10 cellular contexts compared by ENCODE assay signal in the genomic region with DNA sequence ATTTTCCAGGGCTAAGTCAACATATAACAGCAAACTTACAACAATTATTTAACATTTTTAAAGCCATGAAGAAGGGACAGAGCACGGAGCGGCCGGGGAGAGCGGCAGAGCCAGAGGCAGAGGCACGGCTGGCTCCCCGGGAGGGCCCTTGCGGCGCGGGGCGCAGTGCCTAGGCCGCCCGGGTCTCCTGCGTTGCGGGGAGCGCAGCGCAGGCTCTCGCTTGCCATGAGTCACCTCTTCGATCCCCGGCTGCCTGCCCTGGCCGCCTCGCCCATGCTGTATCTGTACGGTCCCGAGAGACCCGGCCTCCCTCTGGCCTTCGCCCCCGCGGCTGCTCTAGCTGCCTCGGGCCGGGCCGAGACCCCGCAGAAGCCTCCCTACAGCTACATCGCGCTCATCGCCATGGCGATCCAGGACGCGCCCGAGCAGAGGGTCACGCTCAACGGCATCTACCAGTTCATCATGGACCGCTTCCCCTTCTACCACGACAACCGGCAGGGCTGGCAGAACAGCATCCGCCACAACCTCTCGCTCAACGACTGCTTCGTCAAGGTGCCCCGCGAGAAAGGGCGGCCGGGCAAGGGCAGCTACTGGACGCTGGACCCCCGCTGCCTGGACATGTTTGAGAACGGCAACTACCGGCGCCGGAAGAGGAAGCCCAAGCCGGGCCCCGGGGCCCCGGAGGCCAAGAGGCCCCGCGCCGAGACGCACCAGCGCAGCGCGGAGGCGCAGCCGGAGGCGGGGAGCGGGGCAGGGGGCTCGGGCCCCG. TPM values are rescaled to one million over a fixed set of nuclear protein-coding genes. Genes with fewer than 3 reads are reported as not detected.
DNase-seq lines count a peak whose midpoint lies in the region; ATAC-seq and TF ChIP-seq lines count a peak whose summit lies in the region.
"Had no signal": no experiment of that assay in that cellular context is flagged by ENCODE, and none has a peak within 500 bp of the region (broad histone marks: within the 10 kb centered on the region; RNA-seq: fewer than 3 reads in every experiment).

Gene FOXL1 (plus strand): TSS at position 51 of the 769 bp plus-strand sequence. CDS start 175 bp downstream, at position 226.

- no peak within 1 kb of the TSS for H3K27ac Mint-ChIP-seq in activated CD4-positive, alpha-beta T cell treated with anti-CD3 and anti-CD28 coated beads for 36 hours
- H3K27ac Mint-ChIP-seq in type B pancreatic cell, result no peak within 1 kb of the TSS
- no peak within 1 kb of the TSS for H3K27ac Mint-ChIP-seq in stimulated activated memory B cell treated with anti-CD40 and anti-IgM and Interleukin-4, amounts not matched to agents 10 μg/mL and 1 μg/mL and 100 μg/mL, for 72 hours
- H3K27ac Mint-ChIP-seq: dendritic cell treated with granulocyte-macrophage colony-stimulating factor and Interleukin-4, amounts not matched to agents 40 ng/mL and 50 ng/mL, for 4 days had no signal

- CTCF ChIA-PET in activated CD4-positive, alpha-beta T cell treated with anti-CD3 and anti-CD28 coated beads for 36 hours (lab: Charles Lee), result interaction anchor here (2.4 kb wide), 1 partner anchor 14 kb away, joined by 11 read pairs; no protein-coding TSS in a partner anchor

- peaks cover 63% of the 10 kb centered on the region for H3K27me3 Mint-ChIP-seq in activated CD4-positive, alpha-beta T cell treated with anti-CD3 and anti-CD28 coated beads for 36 hours
- peaks cover 90% of the 10 kb centered on the region for H3K27me3 Mint-ChIP-seq in type B pancreatic cell
- peaks cover 73% of the 10 kb centered on the region for H3K27me3 Mint-ChIP-seq in stimulated activated memory B cell treated with anti-CD40 and anti-IgM and Interleukin-4, amounts not matched to agents 10 μg/mL and 1 μg/mL and 100 μg/mL, for 72 hours

- H3K4me3 ChIP-seq in dorsolateral prefrontal cortex, result peak within 1 kb of the TSS in 21 of 59 donors; percentile 1 to 50 (median 26)

- no peaks in the 10 kb centered on the region for H3K36me3 Mint-ChIP-seq in activated CD4-positive, alpha-beta T cell treated with anti-CD3 and anti-CD28 coated beads for 36 hours (ENCODE audit: low read depth)
- H3K36me3 Mint-ChIP-seq in type B pancreatic cell, result peaks cover 11% of the 10 kb centered on the region
- no peaks in the 10 kb centered on the region for H3K36me3 Mint-ChIP-seq in stimulated activated memory B cell treated with anti-CD40 and anti-IgM and Interleukin-4, amounts not matched to agents 10 μg/mL and 1 μg/mL and 100 μg/mL, for 72 hours

- peak; percentile 48 for ATAC-seq in activated CD4-positive, alpha-beta T cell treated with anti-CD3 and anti-CD28 coated beads for 36 hours
- no peak for ATAC-seq in HG02981 (IDR thresholded peaks at IDR 0.05; ENCODE audit: unreplicated experiment)
- ATAC-seq in stimulated activated memory B cell treated with anti-CD40 and anti-IgM and Interleukin-4, amounts not matched to agents 10 μg/mL and 1 μg/mL and 100 μg/mL, for 72 hours, result no peak

- peaks cover 9% of the 10 kb centered on the region for H3K4me1 Mint-ChIP-seq in activated CD4-positive, alpha-beta T cell treated with anti-CD3 and anti-CD28 coated beads for 36 hours
- peaks cover 29% of the 10 kb centered on the region for H3K4me1 Mint-ChIP-seq in type B pancreatic cell (ENCODE audit: unreplicated experiment)
- peaks cover 15% of the 10 kb centered on the region for H3K4me1 Mint-ChIP-seq in stimulated activated memory B cell treated with anti-CD40 and anti-IgM and Interleukin-4, amounts not matched to agents 10 μg/mL and 1 μg/mL and 100 μg/mL, for 72 hours

- POLR2A ChIA-PET in activated CD4-positive, alpha-beta T cell treated with anti-CD3 and anti-CD28 coated beads for 36 hours (lab: Charles Lee), result no interaction called here

- no peak within 1 kb of the TSS for H3K4me3 Mint-ChIP-seq in activated CD4-positive, alpha-beta T cell treated with anti-CD3 and anti-CD28 coated beads for 36 hours
- H3K4me3 Mint-ChIP-seq in type B pancreatic cell, result peak within 1 kb of the TSS; percentile 94
- no peak within 1 kb of the TSS for H3K4me3 Mint-ChIP-seq in stimulated activated memory B cell treated with anti-CD40 and anti-IgM and Interleukin-4, amounts not matched to agents 10 μg/mL and 1 μg/mL and 100 μg/mL, for 72 hours
- H3K4me3 Mint-ChIP-seq: dendritic cell treated with granulocyte-macrophage colony-stimulating factor and Interleukin-4, amounts not matched to agents 40 ng/mL and 50 ng/mL, for 4 days had no signal

- peaks cover 12 to 99% (median 79%) of the 10 kb centered on the region in 45 donors for H3K27me3 ChIP-seq in dorsolateral prefrontal cortex

- DNase-seq in activated CD4-positive, alpha-beta T cell treated with anti-CD3 and anti-CD28 coated beads for 36 hours, result no peak
- no peak for DNase-seq in activated CD4-positive, alpha-beta T cell treated with anti-CD3 and anti-CD28 coated beads, Interleukin-2, amount 50 U/mL, for 1 hour
- DNase-seq in dorsolateral prefrontal cortex, result no peak
- DNase-seq in left kidney (ENCODE audit: low read depth, low spot score), result peak; percentile 68
- peak; percentile 71 for DNase-seq in type B pancreatic cell (ENCODE audit: extremely low spot score, unreplicated experiment)
- no peak for DNase-seq in middle frontal gyrus (ENCODE audit: extremely low spot score, low spot score)

- no peak for TF ChIP-seq CTCF in dorsolateral prefrontal cortex (IDR thresholded peaks at IDR 0.05 in 54 of 56, conservative IDR thresholded peaks at IDR 0.05 in 2 of 56; ENCODE audit: low read depth in 1 of 56, partially characterized antibody in 56 of 56)
- no peak for TF ChIP-seq CTCF in type B pancreatic cell (conservative IDR thresholded peaks at IDR 0.05)

- intact Hi-C loops in activated CD4-positive, alpha-beta T cell treated with anti-CD3 and anti-CD28 coated beads for 36 hours (cut with DNase I, micrococcal nuclease), result no loop called here
- intact Hi-C loops in dorsolateral prefrontal cortex (cut with DNase I), result no loop called here

- peak within 1 kb of the TSS in 33 of 59 donors; percentile 0 to 89 (median 44) for H3K27ac ChIP-seq in dorsolateral prefrontal cortex
- H3K27ac ChIP-seq: VCaP had no signal

- H3K9me3 Mint-ChIP-seq in activated CD4-positive, alpha-beta T cell treated with anti-CD3 and anti-CD28 coated beads for 36 hours (ENCODE audit: low read depth), result no peaks in the 10 kb centered on the region
- no peaks in the 10 kb centered on the region for H3K9me3 Mint-ChIP-seq in type B pancreatic cell
- H3K9me3 Mint-ChIP-seq in stimulated activated memory B cell treated with anti-CD40 and anti-IgM and Interleukin-4, amounts not matched to agents 10 μg/mL and 1 μg/mL and 100 μg/mL, for 72 hours, result no peaks in the 10 kb centered on the region
- H3K9me3 Mint-ChIP-seq: dendritic cell treated with granulocyte-macrophage colony-stimulating factor and Interleukin-4, amounts not matched to agents 40 ng/mL and 50 ng/mL, for 4 days had no signal

RNA-seq across cellular contexts. Expression of gene FOXL1, which starts in this region (rescaled TPM):
- total RNA-seq in activated CD4-positive, alpha-beta T cell treated with anti-CD3 and anti-CD28 coated beads for 36 hours, result not detected
- total RNA-seq in dorsolateral prefrontal cortex, result 1 to 10 TPM in 34 of 120 experiments, under 1 TPM in 79, not detected in 7; 0.10 to 1.9 (median 0.57) TPM
- total RNA-seq in type B pancreatic cell (ENCODE audit: low replicate concordance), result 1.5 and 2.2 TPM in 2 replicates

Comparison
In these comparisons a context has a peak if more than half of its experiments do, and no peak if none do; other contexts are left out.
1. Peak in ATAC-seq in activated CD4-positive, alpha-beta T cell treated with anti-CD3 and anti-CD28 coated beads for 36 hours; RNA of the gene not detected or under 1 TPM.
2. DNase-seq: peak in left kidney (single experiment) and type B pancreatic cell (single experiment); none in activated CD4-positive, alpha-beta T cell treated with anti-CD3 and anti-CD28 coated beads for 36 hours (single experiment), activated CD4-positive, alpha-beta T cell treated with anti-CD3 and anti-CD28 coated beads, Interleukin-2, amount 50 U/mL, for 1 hour (single experiment), dorsolateral prefrontal cortex (0 of 10) and middle frontal gyrus (single experiment).